ENCODE assay signal across 18 cellular contexts in genomic region chr2:61247204-61247812, GRCh38.
DNase-seq lines count a peak whose midpoint lies in the region; ATAC-seq and TF ChIP-seq lines count a peak whose summit lies in the region.
"Had no signal": no experiment of that assay in that cellular context is flagged by ENCODE, and none has a peak within 500 bp of the region (broad histone marks: within the 10 kb centered on the region; RNA-seq: fewer than 3 reads in every experiment).

No MANE protein-coding gene starts in this region.

- H3K4me1 ChIP-seq in transverse colon = no peaks in the 10 kb centered on the region
- H3K4me1 ChIP-seq: colonic mucosa, neural progenitor cell, tibial nerve had no signal

- H3K27ac ChIP-seq in transverse colon = no peak overlapping the region
- H3K27ac ChIP-seq: colonic mucosa, neural progenitor cell, tibial nerve had no signal

- TF ChIP-seq POLR2A in transverse colon (IDR thresholded peaks at IDR 0.05) = no peak

- ATAC-seq in activated CD8-positive, alpha-beta memory T cell treated with anti-CD3 and anti-CD28 coated beads, Interleukin-2, amount 10 ng/mL, durations not matched to agents 7 days and 5 days = peak; percentile 42
- ATAC-seq in HG02763 (IDR thresholded peaks at IDR 0.05; ENCODE audit: unreplicated experiment) = no peak
- ATAC-seq: GM12878, HCT116, left lobe of liver had no signal

- no peaks in the 10 kb centered on the region for H3K27me3 ChIP-seq in transverse colon
- H3K27me3 ChIP-seq: colonic mucosa, neural progenitor cell, tibial nerve had no signal

- DNase-seq in activated CD8-positive, alpha-beta memory T cell treated with anti-CD3 and anti-CD28 coated beads, Interleukin-2, amount 10 ng/mL, durations not matched to agents 7 days and 5 days = no peak
- DNase-seq in activated CD8-positive, alpha-beta memory T cell treated with anti-CD3 and anti-CD28 coated beads, Interleukin-2, amount 50 U/mL, for 48 hours = no peak
- DNase-seq in RKO (ENCODE audit: low spot score) = peak; percentile 37
- DNase-seq in fibroblast of gingiva (ENCODE audit: low read depth) = peak; percentile 96
- peak; percentile 52 for DNase-seq in skeletal muscle cell (ENCODE audit: low read depth)
- DNase-seq in occipital lobe (lab: John Stamatoyannopoulos, UW) = no peak
- DNase-seq in transverse colon = no peak
- DNase-seq: activated B cell treated with CpG ODN at 0.5 μM for 24 hours, colonic mucosa, glutamatergic neuron, NCI-H1694 treated with DMSO at 0.1 percent for 48 hours, SIG-M5 had no signal

- CTCF ChIA-PET in activated CD8-positive, alpha-beta memory T cell treated with anti-CD3 and anti-CD28 coated beads, Interleukin-2, amount 10 ng/mL, durations not matched to agents 7 days and 5 days (lab: Charles Lee) = no interaction called here

- no peaks in the 10 kb centered on the region for H3K9me3 Mint-ChIP-seq in activated CD8-positive, alpha-beta memory T cell treated with anti-CD3 and anti-CD28 coated beads, Interleukin-2, amount 10 ng/mL, durations not matched to agents 7 days and 5 days (ENCODE audit: low read depth)
- H3K9me3 Mint-ChIP-seq: activated B cell treated with CpG ODN at 0.5 μM for 24 hours, neural progenitor cell had no signal

- H3K4me1 Mint-ChIP-seq in activated CD8-positive, alpha-beta memory T cell treated with anti-CD3 and anti-CD28 coated beads, Interleukin-2, amount 10 ng/mL, durations not matched to agents 7 days and 5 days = peaks cover 4% of the 10 kb centered on the region
- H3K4me1 Mint-ChIP-seq: activated B cell treated with CpG ODN at 0.5 μM for 24 hours had no signal

- no peaks in the 10 kb centered on the region for H3K27me3 Mint-ChIP-seq in activated CD8-positive, alpha-beta memory T cell treated with anti-CD3 and anti-CD28 coated beads, Interleukin-2, amount 10 ng/mL, durations not matched to agents 7 days and 5 days
- H3K27me3 Mint-ChIP-seq: activated B cell treated with CpG ODN at 0.5 μM for 24 hours had no signal

- in situ Hi-C loops in transverse colon (cut with MboI; ENCODE audit: low pct_ligation_motif_present in 1 of 4, low pct_unique_long_range_greater_than_20kb in 1 of 4, low sequenced_read_pairs in 3 of 4) = no loop called here

- no peak overlapping the region for H3K4me3 Mint-ChIP-seq in activated CD8-positive, alpha-beta memory T cell treated with anti-CD3 and anti-CD28 coated beads, Interleukin-2, amount 10 ng/mL, durations not matched to agents 7 days and 5 days
- H3K4me3 Mint-ChIP-seq: activated B cell treated with CpG ODN at 0.5 μM for 24 hours, neural progenitor cell had no signal

- TF ChIP-seq CTCF in transverse colon (IDR thresholded peaks at IDR 0.05) = no peak

- no peaks in the 10 kb centered on the region for H3K9me3 ChIP-seq in transverse colon
- H3K9me3 ChIP-seq: colonic mucosa, tibial nerve had no signal

- H3K4me3 ChIP-seq in skeletal muscle cell (ENCODE audit: low read depth, low read length) = no peak overlapping the region
- H3K4me3 ChIP-seq in transverse colon = no peak overlapping the region
- H3K4me3 ChIP-seq: colonic mucosa, GM12878, neural progenitor cell, tibial nerve had no signal

- peaks cover 38% of the 10 kb centered on the region for H3K36me3 Mint-ChIP-seq in activated CD8-positive, alpha-beta memory T cell treated with anti-CD3 and anti-CD28 coated beads, Interleukin-2, amount 10 ng/mL, durations not matched to agents 7 days and 5 days

- H3K36me3 ChIP-seq in transverse colon = peaks cover 0 to 30% (median 11%) of the 10 kb centered on the region in 4 donors

- intact Hi-C loops in transverse colon (cut with DNase I; ENCODE audit: low total_unique reads) = no loop called here

- TF ChIP-seq EP300 in transverse colon (IDR thresholded peaks at IDR 0.05; ENCODE audit: low read depth) = no peak

- H3K27ac Mint-ChIP-seq in activated CD8-positive, alpha-beta memory T cell treated with anti-CD3 and anti-CD28 coated beads, Interleukin-2, amount 10 ng/mL, durations not matched to agents 7 days and 5 days = no peak overlapping the region
- H3K27ac Mint-ChIP-seq: activated B cell treated with CpG ODN at 0.5 μM for 24 hours, neural progenitor cell had no signal

Comparison
In these comparisons a context has a peak if more than half of its experiments do, and no peak if none do; other contexts are left out.
1. DNase-seq: peak in RKO (single experiment), fibroblast of gingiva (single experiment) and skeletal muscle cell (single experiment); none in activated CD8-positive, alpha-beta memory T cell treated with anti-CD3 and anti-CD28 coated beads, Interleukin-2, amount 10 ng/mL, durations not matched to agents 7 days and 5 days (single experiment), activated CD8-positive, alpha-beta memory T cell treated with anti-CD3 and anti-CD28 coated beads, Interleukin-2, amount 50 U/mL, for 48 hours (single experiment), occipital lobe (single experiment) and transverse colon (single experiment).